In the genomic region with DNA sequence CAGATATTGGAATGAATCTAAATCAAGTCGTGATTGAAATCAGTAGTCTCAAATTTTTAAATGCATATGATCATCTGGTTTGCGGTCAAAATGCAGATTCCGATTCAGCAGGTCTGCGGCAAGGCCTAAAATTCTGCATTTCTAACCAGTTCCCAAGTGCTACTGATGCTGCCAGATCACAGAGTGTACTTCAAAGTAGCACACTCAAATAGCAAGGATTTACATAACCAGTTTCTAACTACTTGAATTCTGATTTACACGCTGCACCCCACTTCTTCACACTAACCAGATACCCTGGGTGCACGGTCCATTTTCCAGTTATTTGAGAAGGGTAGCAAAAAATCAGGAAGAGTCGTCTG, we compare ENCODE assay signal across 8 cellular contexts. TPM values are rescaled to one million over a fixed set of nuclear protein-coding genes. Genes with fewer than 3 reads are reported as not detected.
DNase-seq lines count a peak whose midpoint lies in the region; ATAC-seq, FAIRE-seq and TF ChIP-seq lines count a peak whose summit lies in the region.

No MANE protein-coding gene starts in this region.

- peaks cover 4% of the 10 kb centered on the region for H3K4me1 Mint-ChIP-seq in memory B cell

- no peak for TF ChIP-seq CTCF in astrocyte of the spinal cord (IDR thresholded peaks at IDR 0.05; ENCODE audit: low read depth, low read length)
- no peak for TF ChIP-seq CTCF in tibial artery (IDR thresholded peaks at IDR 0.05)

- H3K27me3 ChIP-seq in tibial artery = no peaks in the 10 kb centered on the region

- H3K9me3 Mint-ChIP-seq in memory B cell = no peaks in the 10 kb centered on the region

- peak; percentile 27 for DNase-seq in stimulated activated CD4-positive, alpha-beta T cell treated with anti-CD3 and anti-CD28 coated beads, Interleukin-15, amount 100 ng/mL, for 24 hours
- DNase-seq in stimulated activated CD4-positive, alpha-beta T cell treated with anti-CD3 and anti-CD28 coated beads, Interleukin-4, amount 100 ng/mL, for 4 hours = no peak
- DNase-seq in Jurkat, Clone E6-1 (ENCODE audit: low read depth, low spot score) = peak; percentile 17
- DNase-seq in astrocyte of the spinal cord (ENCODE audit: low read depth, low spot score) = peak; percentile 20
- no peak for DNase-seq in memory B cell (ENCODE audit: low spot score in 2 of 2)
- no peak for DNase-seq in tibial artery
- no peak for DNase-seq in NCI-H1694 (lab: John Stamatoyannopoulos, UW)
- no peak for DNase-seq in HTR-8/SVneo (ENCODE audit: insufficient read length, low spot score)

- ATAC-seq in memory B cell (ENCODE audit: low read depth) = no peak

- in situ Hi-C loops in astrocyte of the spinal cord (cut with HindIII; ENCODE audit: low sequenced_read_pairs) = no loop called here

- peak overlapping the region; percentile 92 for H3K27ac Mint-ChIP-seq in memory B cell

- peak overlapping the region; percentile 89 for H3K4me3 Mint-ChIP-seq in memory B cell

- H3K4me3 ChIP-seq in Jurkat, Clone E6-1 (ENCODE audit: low read length) = peak overlapping the region; percentile 73
- H3K4me3 ChIP-seq in astrocyte of the spinal cord (ENCODE audit: low read depth, low read length) (peak overlapping the region; percentile 67), tibial artery (peak overlapping the region; percentile 78 to 84)

- intact Hi-C loops in tibial artery (cut with DNase I; ENCODE audit: low total_unique reads) = no loop called here

- no peak for FAIRE-seq in HTR-8/SVneo (lab: Jason Lieb, UNC)

- peaks cover 6% of the 10 kb centered on the region for H3K36me3 Mint-ChIP-seq in memory B cell

- peaks cover 0 to 15% (median 0%) of the 10 kb centered on the region in 4 donors for H3K4me1 ChIP-seq in tibial artery

- H3K9me3 ChIP-seq in tibial artery = no peaks in the 10 kb centered on the region

- no peaks in the 10 kb centered on the region for H3K36me3 ChIP-seq in tibial artery

- peak overlapping the region; percentile 83 to 91 for H3K27ac ChIP-seq in tibial artery

- peaks cover 1% of the 10 kb centered on the region for H3K27me3 Mint-ChIP-seq in memory B cell

RNA-seq across cellular contexts. Expression of a gene that starts 0.8 kb away (rescaled TPM):
- polyA plus RNA-seq in Jurkat, Clone E6-1 (2012; ENCODE audit: insufficient read depth, insufficient read length) = 4.7 TPM

RNA-seq across cellular contexts. Expression of a gene that starts 15.6 kb away (rescaled TPM):
- 1.0 TPM for polyA plus RNA-seq in Jurkat, Clone E6-1 (2012; ENCODE audit: insufficient read depth, insufficient read length)

Comparison
In these comparisons a context has a peak if more than half of its experiments do, and no peak if none do; other contexts are left out.
1. DNase-seq: peak in stimulated activated CD4-positive, alpha-beta T cell treated with anti-CD3 and anti-CD28 coated beads, Interleukin-15, amount 100 ng/mL, for 24 hours (single experiment), Jurkat, Clone E6-1 (single experiment) and astrocyte of the spinal cord (single experiment); none in stimulated activated CD4-positive, alpha-beta T cell treated with anti-CD3 and anti-CD28 coated beads, Interleukin-4, amount 100 ng/mL, for 4 hours (0 of 2), memory B cell (0 of 2), tibial artery (0 of 2), NCI-H1694 (single experiment) and HTR-8/SVneo (single experiment).
2. Peak in every context shown above with its lines, with median percentiles within 50 percentile points of each other: H3K4me3 ChIP-seq.